Comparison of ENCODE assay signal across 8 cellular contexts in genomic region chr11:65576232-65576866, GRCh38. TPM values are rescaled to one million over a fixed set of nuclear protein-coding genes. Genes with fewer than 3 reads are reported as not detected.
DNase-seq lines count a peak whose midpoint lies in the region; ATAC-seq, FAIRE-seq and TF ChIP-seq lines count a peak whose summit lies in the region.

No MANE protein-coding gene starts in this region.

- no peaks in the 10 kb centered on the region for H3K27me3 ChIP-seq in bronchial epithelial cell (ENCODE audit: control insufficient read depth, insufficient read depth, low read length)
- H3K27me3 ChIP-seq in mucosa of stomach (ENCODE audit: control insufficient read depth, insufficient read depth, low read length) = no peaks in the 10 kb centered on the region

- POLR2A ChIA-PET in A549 (lab: Yijun Ruan, JAX) = interaction anchor here (1.0 kb wide), 1 partner anchor 10 kb away, joined by 3 read pairs; no protein-coding TSS in a partner anchor

- FAIRE-seq in A549 (lab: Jason Lieb, UNC) (no peak), bronchial epithelial cell (lab: Jason Lieb, UNC) (no peak)

- H3K9ac ChIP-seq in mucosa of stomach (ENCODE audit: low read length) = peak overlapping the region; percentile 79

- H3K4me3 ChIP-seq in A549 = peak overlapping the region; percentile 82
- peak overlapping the region; percentile 63 for H3K4me3 ChIP-seq in bronchial epithelial cell (ENCODE audit: low read depth, low read length)
- H3K4me3 ChIP-seq in mucosa of stomach (ENCODE audit: low read length) = peak overlapping the region; percentile 89

- peaks cover 53% of the 10 kb centered on the region for H3K4me1 ChIP-seq in A549
- H3K4me1 ChIP-seq in mucosa of stomach (ENCODE audit: control insufficient read depth, insufficient read depth, low read length) = peaks cover 67% of the 10 kb centered on the region

- TF ChIP-seq EP300 in A549 (IDR thresholded peaks at IDR 0.05) (no peak), Ishikawa (IDR thresholded peaks at IDR 0.05; ENCODE audit: borderline replicate concordance) (no peak)

- H3K36me3 ChIP-seq in bronchial epithelial cell (ENCODE audit: control insufficient read depth, insufficient read depth, low read length) (peaks cover 24% of the 10 kb centered on the region), mucosa of stomach (ENCODE audit: control insufficient read depth, insufficient read depth, low read length) (peaks cover 12% of the 10 kb centered on the region)

- CTCF ChIA-PET in A549 (lab: Yijun Ruan, JAX) = interaction anchor here (0.8 to 6.6 kb wide), 6 partner anchors 12 to 35 kb away, joined by 4 to 58 read pairs (median 16); partner anchors contain the start of gene KCNK7

- TF ChIP-seq CTCF in A549 (IDR thresholded peaks at IDR 0.05) = no peak
- TF ChIP-seq CTCF in bronchial epithelial cell (IDR thresholded peaks at IDR 0.05; ENCODE audit: insufficient read depth, low read length, severe bottlenecking) = no peak

- ATAC-seq in A549 (0 out of 6 replicates have a peak, but pooled peaks of 1 of the 2 experiments have one; percentile 0), GM18868 (IDR thresholded peaks at IDR 0.05; ENCODE audit: unreplicated experiment) (no peak)

- DNase-seq in A549 (ENCODE audit: low read depth in 1 of 2, low spot score in 1 of 2) (no peak), bronchial epithelial cell (ENCODE audit: low read depth) (no peak), DMS153 (lab: John Stamatoyannopoulos, UW) (no peak), nucleus accumbens (lab: John Stamatoyannopoulos, UW) (no peak)
- no peak for DNase-seq in NK-92 treated with Interleukin-12 subunit alpha and Interleukin-12 subunit beta, amount 100 ng/mL, for 24 hours (lab: John Stamatoyannopoulos, UW)

- WGBS in A549 (ENCODE audit: missing lambda C conversion rate) = 7% methylated on average over 17 of the region's 26 CpGs

- TF ChIP-seq RAD21 in A549 (conservative IDR thresholded peaks at IDR 0.05 in 1 of 2, IDR thresholded peaks at IDR 0.05 in 1 of 2) (no peak), Ishikawa (IDR thresholded peaks at IDR 0.05; ENCODE audit: low read depth) (no peak)

- TF ChIP-seq POLR2A in A549 (IDR thresholded peaks at IDR 0.05; ENCODE audit: low read length) = no peak

- no peaks in the 10 kb centered on the region for H3K9me3 ChIP-seq in A549
- no peaks in the 10 kb centered on the region for H3K9me3 ChIP-seq in mucosa of stomach (ENCODE audit: control insufficient read depth, low read length)

- peak overlapping the region; percentile 92 to 98 for H3K27ac ChIP-seq in A549

- H3K4me2 ChIP-seq in A549 = peak overlapping the region; percentile 97

TF ChIP-seq in A549, 52 proteins besides CTCF, POLR2A, EP300 and RAD21:
- 0 out of 5 replicates have a peak, but pooled peaks of 1 of the 2 experiments have one; percentile 25 for TF ChIP-seq JUN (IDR thresholded peaks at IDR 0.05)
- TF ChIP-seq CEBPB (IDR thresholded peaks at IDR 0.05) = no peak
- TF ChIP-seq MAFK (IDR thresholded peaks at IDR 0.05; ENCODE audit: partially characterized antibody) = no peak
TF ChIP-seq in A549: peak in this region for 1.

TF ChIP-seq in Ishikawa, 13 proteins besides CTCF, POLR2A, EP300 and RAD21:
- TF ChIP-seq ZBTB7A (IDR thresholded peaks at IDR 0.05; ENCODE audit: low read depth) (0 out of 2 replicates have a peak, but pooled peaks have one; percentile 24), MAX (IDR thresholded peaks at IDR 0.05) (no peak)

RNA-seq across cellular contexts. Expression of gene EHBP1L1, which starts 0.5 kb away (rescaled TPM):
- polyA plus RNA-seq in A549 (2011; rRNA removed) = 11.6 and 13.8 TPM in 2 replicates
- 44.5 and 66.2 TPM in 2 replicates for polyA plus RNA-seq in A549 (2012; cell fraction: cytosol; rRNA removed)
- 112 and 167 TPM in 2 replicates for polyA plus RNA-seq in A549 (2012; cell fraction: nucleus; rRNA removed)
- polyA plus RNA-seq in A549 (2017; fragmentation: RNase III; extraction: RNeasy Plus Mini Kit Qiagen cat#74134 plus additional on column Dnase treatment) = 39.8 to 46.0 TPM (median 43.8 TPM) in 3 replicates
- polyA minus RNA-seq in A549 (2011; rRNA and poly(A)+ RNA removed) = 12.3 and 18.7 TPM in 2 replicates
- 31.6 and 62.0 TPM in 2 replicates for total RNA-seq in bronchial epithelial cell

RNA-seq across cellular contexts. Expression of gene FAM89B, which starts 4.0 kb away (rescaled TPM):
- polyA plus RNA-seq in A549 (2011; rRNA removed) = 13.5 and 16.9 TPM in 2 replicates
- polyA plus RNA-seq in A549 (2012; cell fraction: cytosol; rRNA removed) = 35.2 and 57.6 TPM in 2 replicates
- polyA plus RNA-seq in A549 (2012; cell fraction: nucleus; rRNA removed) = 51.4 and 59.1 TPM in 2 replicates
- 18.6 to 23.9 TPM (median 23.1 TPM) in 3 replicates for polyA plus RNA-seq in A549 (2017; fragmentation: RNase III; extraction: RNeasy Plus Mini Kit Qiagen cat#74134 plus additional on column Dnase treatment)
- 8.3 and 16.3 TPM in 2 replicates for polyA minus RNA-seq in A549 (2011; rRNA and poly(A)+ RNA removed)
- total RNA-seq in bronchial epithelial cell = 10.6 and 10.8 TPM in 2 replicates

RNA-seq across cellular contexts. Expression of gene ZNRD2, which starts 6.1 kb away (rescaled TPM):
- polyA plus RNA-seq in A549 (2011; rRNA removed) = 28.2 and 32.3 TPM in 2 replicates
- polyA plus RNA-seq in A549 (2012; cell fraction: cytosol; rRNA removed) = 114 and 117 TPM in 2 replicates
- 107 and 125 TPM in 2 replicates for polyA plus RNA-seq in A549 (2012; cell fraction: nucleus; rRNA removed)
- polyA plus RNA-seq in A549 (2017; fragmentation: RNase III; extraction: RNeasy Plus Mini Kit Qiagen cat#74134 plus additional on column Dnase treatment) = 66.1 to 68.2 TPM (median 68.1 TPM) in 3 replicates
- 8.1 and 14.2 TPM in 2 replicates for polyA minus RNA-seq in A549 (2011; rRNA and poly(A)+ RNA removed)
- 30.3 and 43.4 TPM in 2 replicates for total RNA-seq in bronchial epithelial cell

RNA-seq across cellular contexts. Expression of gene LTBP3, which starts 18.2 kb away (rescaled TPM):
- polyA plus RNA-seq in A549 (2011; rRNA removed) (28.6 and 39.9 TPM in 2 replicates), A549 (2017; fragmentation: RNase III; extraction: RNeasy Plus Mini Kit Qiagen cat#74134 plus additional on column Dnase treatment) (107 to 134 TPM (median 123 TPM) in 3 replicates)
- 130 and 136 TPM in 2 replicates for polyA plus RNA-seq in A549 (2012; cell fraction: cytosol; rRNA removed)
- 715 and 951 TPM in 2 replicates for polyA plus RNA-seq in A549 (2012; cell fraction: nucleus; rRNA removed)
- 25.4 and 44.5 TPM in 2 replicates for polyA minus RNA-seq in A549 (2011; rRNA and poly(A)+ RNA removed)
- total RNA-seq in bronchial epithelial cell = 22.5 and 35.0 TPM in 2 replicates

RNA-seq across cellular contexts. Expression of gene KCNK7, which starts 19.3 kb away (rescaled TPM):
- polyA plus RNA-seq in A549 (2011; rRNA removed) (0.11 and 0.13 TPM in 2 replicates), A549 (2017; fragmentation: RNase III; extraction: RNeasy Plus Mini Kit Qiagen cat#74134 plus additional on column Dnase treatment) (0.49 to 0.50 TPM (median 0.50 TPM) in 3 replicates)
- polyA plus RNA-seq in A549 (2012; cell fraction: cytosol; rRNA removed) = 0.61 and 0.74 TPM in 2 replicates
- 2.0 and 2.8 TPM in 2 replicates for polyA plus RNA-seq in A549 (2012; cell fraction: nucleus; rRNA removed)
- 0.17 TPM in 1 of 2 replicates, not detected in the other for polyA minus RNA-seq in A549 (2011; rRNA and poly(A)+ RNA removed)
- 0.79 and 4.1 TPM in 2 replicates for total RNA-seq in bronchial epithelial cell
